ENCODE assay signal across 8 cellular contexts in genomic region chr22:24156915-24157782, GRCh38. TPM values are rescaled to one million over a fixed set of nuclear protein-coding genes. Genes with fewer than 3 reads are reported as not detected.
DNase-seq lines count a peak whose midpoint lies in the region; ATAC-seq and TF ChIP-seq lines count a peak whose summit lies in the region.

No MANE protein-coding gene starts in this region.

- peak overlapping the region; percentile 69; the same call in 1 of the 2 replicates for H3K56ac ChIP-seq in IMR-90 (ENCODE audit: extremely low read depth, insufficient read depth, low read length)

- peak overlapping the region; percentile 83 for H3K4me3 ChIP-seq in IMR-90 (ENCODE audit: insufficient read depth, low read depth, low read length)
- peak overlapping the region; percentile 77 for H3K4me3 ChIP-seq in fibroblast of pulmonary artery (replicated peaks; ENCODE audit: low read depth, low read length)

- peak overlapping the region; percentile 57 to 79; a peak in 2 of 4 replicates for H4K8ac ChIP-seq in IMR-90 (ENCODE audit: low read depth in 2 of 2, low read length in 2 of 2)

- 10% methylated on average over 5 of the region's 22 CpGs; no CpG with 5 or more reads in 1 of the 2 experiments for WGBS in IMR-90 (ENCODE audit: extremely low coverage in 2 of 2, insufficient read length in 1 of 2), 2 experiments

- H2BK15ac ChIP-seq in IMR-90 (ENCODE audit: low read depth, low read length): no peak overlapping the region

- H2BK5ac ChIP-seq in IMR-90 (ENCODE audit: low read depth, low read length, poor library complexity, severe bottlenecking): peak overlapping the region; percentile 87

- H3K4me1 Mint-ChIP-seq in nephron progenitor cell: peaks cover 21% of the 10 kb centered on the region
- peaks cover 73% of the 10 kb centered on the region for H3K4me1 Mint-ChIP-seq in stimulated activated naive CD8-positive, alpha-beta T cell treated with anti-CD3 and anti-CD28 coated beads, Interleukin-15, Interleukin-2, amounts not matched to agents 100 ng/mL and 50 ng/mL, for 24 hours (ENCODE audit: low read depth)

- peak overlapping the region; percentile 82 for H3K4me2 ChIP-seq in IMR-90 (ENCODE audit: low read depth, low read length)

- H3K9me3 ChIP-seq in IMR-90 (ENCODE audit: control insufficient read depth, insufficient read depth, low read length): no peaks in the 10 kb centered on the region

- peak; percentile 41 for TF ChIP-seq RAD21 in IMR-90 (IDR thresholded peaks at IDR 0.05; ENCODE audit: low read length)

- H3K9ac ChIP-seq in IMR-90 (ENCODE audit: low read depth, low read length): peak overlapping the region; percentile 88

- H3K4ac ChIP-seq in IMR-90 (ENCODE audit: low read depth, low read length): peak overlapping the region; percentile 97

- peaks cover 57% of the 10 kb centered on the region for H4K20me1 ChIP-seq in IMR-90 (ENCODE audit: insufficient read depth, low read length)

- H3K14ac ChIP-seq in IMR-90 (replicated peaks; ENCODE audit: low read depth, low read length): peak overlapping the region; percentile 76

- peak overlapping the region; percentile 85 for H2AFZ ChIP-seq in IMR-90 (replicated peaks; ENCODE audit: low read length, poor library complexity)

- CTCF ChIA-PET in IMR-90 (lab: Yijun Ruan, JAX): interaction anchor here (0.6 to 2.4 kb wide), 11 partner anchors 11 to 322 kb away, joined by 3 to 19 read pairs (median 5); no protein-coding TSS in a partner anchor

- H3K4me1 ChIP-seq in IMR-90 (ENCODE audit: control insufficient read depth, insufficient read depth, low read length): peaks cover 36% of the 10 kb centered on the region

- H3K36me3 Mint-ChIP-seq in nephron progenitor cell (ENCODE audit: low read depth): no peaks in the 10 kb centered on the region
- peaks cover 6% of the 10 kb centered on the region for H3K36me3 Mint-ChIP-seq in stimulated activated naive CD8-positive, alpha-beta T cell treated with anti-CD3 and anti-CD28 coated beads, Interleukin-15, Interleukin-2, amounts not matched to agents 100 ng/mL and 50 ng/mL, for 24 hours (ENCODE audit: low read depth)

- H3K27me3 ChIP-seq in IMR-90 (ENCODE audit: control insufficient read depth, insufficient read depth, low read length): no peaks in the 10 kb centered on the region

- dilution Hi-C loops in IMR-90 (cut with HindIII; ENCODE audit: low sequenced_read_pairs, unreplicated experiment): no loop called here

- H2BK120ac ChIP-seq in IMR-90 (ENCODE audit: low read depth, low read length): peak overlapping the region; percentile 43; the same call in 1 of the 2 replicates

- H4K5ac ChIP-seq in IMR-90 (ENCODE audit: low read depth, low read length): peak overlapping the region; percentile 6; the same call in 1 of the 2 replicates

- peaks cover 36% of the 10 kb centered on the region for H3K9me1 ChIP-seq in IMR-90 (ENCODE audit: insufficient read depth, low read length)

- H3K18ac ChIP-seq in IMR-90 (ENCODE audit: low read depth, low read length): peak overlapping the region; percentile 18; the same call in 1 of the 2 replicates

- peak overlapping the region; percentile 74 for H3K4me3 Mint-ChIP-seq in nephron progenitor cell
- H3K4me3 Mint-ChIP-seq in stimulated activated naive CD8-positive, alpha-beta T cell treated with anti-CD3 and anti-CD28 coated beads, Interleukin-15, Interleukin-2, amounts not matched to agents 100 ng/mL and 50 ng/mL, for 24 hours: peak overlapping the region; percentile 81

- peak; percentile 89 for TF ChIP-seq CTCF in IMR-90 (conservative IDR thresholded peaks at IDR 0.05; ENCODE audit: low read depth, low read length)
- TF ChIP-seq CTCF in fibroblast of pulmonary artery (IDR thresholded peaks at IDR 0.05; ENCODE audit: low read length, missing control alignments): peak; percentile 80
- peak; percentile 84 for TF ChIP-seq CTCF in nephron progenitor cell (IDR thresholded peaks at IDR 0.05)

- peak overlapping the region; percentile 74 for H4K91ac ChIP-seq in IMR-90 (ENCODE audit: insufficient read depth, low read depth, low read length)

- POLR2A ChIA-PET in IMR-90 (lab: Charles Lee; ENCODE audit: unreplicated experiment): no interaction called here

- H2BK20ac ChIP-seq in IMR-90 (ENCODE audit: low read depth, low read length): peak overlapping the region; percentile 52; the same call in 1 of the 2 replicates

- peaks cover 39 to 91% of the 10 kb centered on the region in 2 experiments for H3K79me1 ChIP-seq in IMR-90 (ENCODE audit: low read depth in 1 of 2, low read length in 2 of 2)

- no peak for TF ChIP-seq POLR2A in IMR-90 (IDR thresholded peaks at IDR 0.05; ENCODE audit: low read depth, low read length)

- H3K9me3 Mint-ChIP-seq in nephron progenitor cell: no peaks in the 10 kb centered on the region
- H3K9me3 Mint-ChIP-seq in stimulated activated naive CD8-positive, alpha-beta T cell treated with anti-CD3 and anti-CD28 coated beads, Interleukin-15, Interleukin-2, amounts not matched to agents 100 ng/mL and 50 ng/mL, for 24 hours: no peaks in the 10 kb centered on the region

- no TSS peak for BruUV-seq in IMR-90 (replicated peaks; lab: Mats Ljungman, UMichigan)

- H3K23ac ChIP-seq in IMR-90 (ENCODE audit: low read depth, low read length): peak overlapping the region; percentile 34; the same call in 1 of the 2 replicates

- peak; percentile 67 for ATAC-seq in GM21528 (IDR thresholded peaks at IDR 0.05; ENCODE audit: low FRiP score, unreplicated experiment)
- ATAC-seq in IMR-90 (ENCODE audit: low read depth): peak; percentile 81

- no peak overlapping the region for H3K27ac Mint-ChIP-seq in nephron progenitor cell
- peak overlapping the region; percentile 80 for H3K27ac Mint-ChIP-seq in stimulated activated naive CD8-positive, alpha-beta T cell treated with anti-CD3 and anti-CD28 coated beads, Interleukin-15, Interleukin-2, amounts not matched to agents 100 ng/mL and 50 ng/mL, for 24 hours

- H3K36me3 ChIP-seq in IMR-90 (ENCODE audit: control insufficient read depth, insufficient read depth, low read length): peaks cover 2% of the 10 kb centered on the region; the same call in 1 of the 2 replicates

- H3K27me3 Mint-ChIP-seq in nephron progenitor cell (ENCODE audit: low read depth, poor library complexity): peaks cover 25% of the 10 kb centered on the region
- H3K27me3 Mint-ChIP-seq in stimulated activated naive CD8-positive, alpha-beta T cell treated with anti-CD3 and anti-CD28 coated beads, Interleukin-15, Interleukin-2, amounts not matched to agents 100 ng/mL and 50 ng/mL, for 24 hours: no peaks in the 10 kb centered on the region

- peak overlapping the region; percentile 69 for H2AK5ac ChIP-seq in IMR-90 (ENCODE audit: low read depth, low read length)

- peak overlapping the region; percentile 84 for H3K27ac ChIP-seq in IMR-90 (ENCODE audit: insufficient read depth, low read length)

- peak overlapping the region; percentile 88 for H2AK9ac ChIP-seq in IMR-90 (replicated peaks; ENCODE audit: low read depth, low read length, poor library complexity)

- intact Hi-C loops in IMR-90 (cut with micrococcal nuclease): loop anchor here (5.0 kb wide), 2 partner anchors 50 to 95 kb away; no protein-coding TSS in a partner anchor

- in situ Hi-C loops in IMR-90 (cut with MboI; ENCODE audit: low sequenced_read_pairs): no loop called here

- DNase-seq in DMS53 treated with DMSO at 0.1 percent for 48 hours (lab: John Stamatoyannopoulos, UW; ENCODE audit: unreplicated experiment): peak; percentile 37
- peak; percentile 64 for DNase-seq in IMR-90
- DNase-seq in RKO (ENCODE audit: low spot score): peak; percentile 89
- peak; percentile 75 to 82 for DNase-seq in activated T-helper 1 cell treated with anti-CD3 and anti-CD28 coated beads, Interleukin-2, amount 50 U/mL, for 16 hours (ENCODE audit: low read depth in 1 of 2, low spot score in 1 of 2)
- peak; percentile 69 for DNase-seq in fibroblast of pulmonary artery (ENCODE audit: low read depth)
- peak; percentile 86 for DNase-seq in nephron progenitor cell

TF ChIP-seq in IMR-90, 13 proteins besides CTCF, POLR2A, EP300 and RAD21:
- TF ChIP-seq MAZ (IDR thresholded peaks at IDR 0.05; ENCODE audit: borderline replicate concordance, low read depth, low read length): peak; percentile 80; the same call in 1 of the 2 replicates
- TF ChIP-seq MXI1 (IDR thresholded peaks at IDR 0.05; ENCODE audit: borderline replicate concordance, low read depth, low read length): no peak
- TF ChIP-seq NFE2L2 (IDR thresholded peaks at IDR 0.05; ENCODE audit: low read depth, low read length): no peak
- TF ChIP-seq ELK1 (IDR thresholded peaks at IDR 0.05; ENCODE audit: borderline replicate concordance, low read depth, low read length): no peak
- peak; percentile 22; the same call in 1 of the 2 replicates for TF ChIP-seq SMC3 (IDR thresholded peaks at IDR 0.05; ENCODE audit: low read depth, low read length)
- TF ChIP-seq CEBPB (IDR thresholded peaks at IDR 0.05; ENCODE audit: low read depth, low read length): no peak

RNA-seq across cellular contexts. Expression of gene SUSD2, which starts 24.1 kb away (rescaled TPM):
- 0.18 and 0.28 TPM in 2 replicates for total RNA-seq in IMR-90 (2012; rRNA removed)
- 1.6 and 2.4 TPM in 2 replicates for polyA plus RNA-seq in IMR-90 (2012; rRNA removed)
- 1.1 and 1.9 TPM in 2 replicates for polyA plus RNA-seq in IMR-90 (2012; cell fraction: cytosol; rRNA removed)
- 1.9 and 4.1 TPM in 2 replicates for polyA plus RNA-seq in IMR-90 (2012; cell fraction: nucleus; rRNA removed; ENCODE audit: low replicate concordance)

Comparison
In these comparisons a context has a peak if more than half of its experiments do, and no peak if none do; other contexts are left out.
1. Peak in every context shown above with its lines: DNase-seq, ATAC-seq, H3K4me3 ChIP-seq and H3K27ac ChIP-seq.
2. DNase-seq: peak in every context shown above with its lines; median percentile 89 in RKO; 86 in nephron progenitor cell; 78 in activated T-helper 1 cell treated with anti-CD3 and anti-CD28 coated beads, Interleukin-2, amount 50 U/mL, for 16 hours; 69 in fibroblast of pulmonary artery; 64 in IMR-90; 37 in DMS53 treated with DMSO at 0.1 percent for 48 hours.